Comparison of ENCODE assay signal across 16 cellular contexts in genomic region chr4:41061482-41062185, GRCh38.
DNase-seq lines count a peak whose midpoint lies in the region; ATAC-seq lines count a peak whose summit lies in the region.
"Had no signal": no experiment of that assay in that cellular context is flagged by ENCODE, and none has a peak within 500 bp of the region (broad histone marks: within the 10 kb centered on the region; RNA-seq: fewer than 3 reads in every experiment).

No MANE protein-coding gene starts in this region.

- H3K27me3 ChIP-seq in adipocyte (replicated peaks; ENCODE audit: control insufficient read depth, insufficient read depth, low read length) (no peaks in the 10 kb centered on the region), trophoblast cell (ENCODE audit: insufficient read depth, low read length) (no peaks in the 10 kb centered on the region)
- H3K27me3 ChIP-seq: heart left ventricle, stomach had no signal

- H3K4me2 ChIP-seq in trophoblast cell (ENCODE audit: low read length), result no peak overlapping the region

- H2BK120ac ChIP-seq in trophoblast cell (ENCODE audit: insufficient read depth, low read length, poor library complexity), result no peak overlapping the region

- no peak overlapping the region for H3K23ac ChIP-seq in trophoblast cell (ENCODE audit: low read length)

- DNase-seq in AG08396 (ENCODE audit: low spot score) (peak; percentile 36), adipocyte (ENCODE audit: low read depth) (peak; percentile 66), fibroblast of gingiva (ENCODE audit: low read depth) (peak; percentile 56), trophoblast cell (no peak), NCI-H510A treated with DMSO at 0.1 percent for 48 hours (lab: John Stamatoyannopoulos, UW) (no peak), inferior parietal cortex (ENCODE audit: extremely low spot score) (no peak)
- DNase-seq: effector memory CD8-positive, alpha-beta T cell; heart left ventricle; mucosa of descending colon; NCI-H1694 treated with DMSO at 0.1 percent for 48 hours; NCI-H524; PC-3; stomach; SW 1271 had no signal

- no peaks in the 10 kb centered on the region for H3K9me3 ChIP-seq in adipocyte (ENCODE audit: control insufficient read depth, low read length)
- H3K9me3 ChIP-seq in trophoblast cell (ENCODE audit: insufficient read depth, low read depth, low read length), result no peaks in the 10 kb centered on the region
- H3K9me3 ChIP-seq: heart left ventricle, mucosa of descending colon had no signal

- no peak overlapping the region for H3K14ac ChIP-seq in trophoblast cell (ENCODE audit: low read length)

- H3K27ac ChIP-seq in trophoblast cell (ENCODE audit: low read depth, low read length), result peak overlapping the region; percentile 46

- H2AFZ ChIP-seq in trophoblast cell (ENCODE audit: insufficient read depth, low read length, poor library complexity), result no peak overlapping the region

- H2AK5ac ChIP-seq in trophoblast cell (ENCODE audit: low read length), result no peak overlapping the region

- WGBS in trophoblast cell (ENCODE audit: extremely low coverage, insufficient coverage, insufficient read length), result no CpG with 5 or more reads among the region's 5 CpGs

- H3K18ac ChIP-seq in trophoblast cell (ENCODE audit: low read length), result no peak overlapping the region

- no peaks in the 10 kb centered on the region for H3K79me1 ChIP-seq in trophoblast cell (ENCODE audit: low read length)

- H3K36me3 ChIP-seq in adipocyte (ENCODE audit: control insufficient read depth, insufficient read depth, low read length, severe bottlenecking) (no peaks in the 10 kb centered on the region), trophoblast cell (ENCODE audit: control insufficient read depth in 1 of 2, insufficient read depth in 2 of 2, low read length in 2 of 2) (peaks cover 0 to 3% of the 10 kb centered on the region in 2 experiments)

- no peak overlapping the region for H4K91ac ChIP-seq in trophoblast cell (ENCODE audit: low read depth, low read length)

- H4K8ac ChIP-seq in trophoblast cell (ENCODE audit: low read depth, low read length), result no peak overlapping the region

- H3K9ac ChIP-seq in adipocyte (ENCODE audit: low read length) (peak overlapping the region; percentile 13), trophoblast cell (ENCODE audit: low read length) (no peak overlapping the region)

- peak overlapping the region; percentile 21 for H3K4me3 ChIP-seq in adipocyte (ENCODE audit: low read length)
- H3K4me3 ChIP-seq in trophoblast cell (ENCODE audit: low read depth, low read length), result no peak overlapping the region
- H3K4me3 ChIP-seq: heart left ventricle, mucosa of descending colon, stomach had no signal

- H3K4me1 ChIP-seq in adipocyte (ENCODE audit: control insufficient read depth, insufficient read depth, low read length) (peaks cover 46% of the 10 kb centered on the region), trophoblast cell (ENCODE audit: control insufficient read depth in 1 of 2, insufficient read depth in 2 of 2, low read length in 2 of 2) (peaks cover 6 to 13% of the 10 kb centered on the region in 2 experiments)

- no peak overlapping the region for H2BK5ac ChIP-seq in trophoblast cell (ENCODE audit: low read depth, low read length, poor library complexity)

- H3K79me2 ChIP-seq in trophoblast cell (ENCODE audit: control insufficient read depth, insufficient read depth, low read length, poor library complexity), result peaks cover 1% of the 10 kb centered on the region

- ATAC-seq in GM21723 (IDR thresholded peaks at IDR 0.05; ENCODE audit: unreplicated experiment) (no peak), GM21825 (IDR thresholded peaks at IDR 0.05; ENCODE audit: unreplicated experiment) (no peak)
- ATAC-seq: effector memory CD8-positive, alpha-beta T cell; mucosa of descending colon; PC-3 had no signal

- H3K4ac ChIP-seq in trophoblast cell (ENCODE audit: low read depth, low read length), result no peak overlapping the region

- no peak overlapping the region for H2BK12ac ChIP-seq in trophoblast cell (ENCODE audit: low read length)

- no peak overlapping the region for H4K12ac ChIP-seq in trophoblast cell (ENCODE audit: low read depth, low read length)

Comparison
In these comparisons a context has a peak if more than half of its experiments do, and no peak if none do; other contexts are left out.
1. DNase-seq: peak in AG08396 (single experiment), adipocyte (single experiment) and fibroblast of gingiva (single experiment); none in trophoblast cell (0 of 2), NCI-H510A treated with DMSO at 0.1 percent for 48 hours (single experiment) and inferior parietal cortex (single experiment).